ENCODE assay signal across 22 cellular contexts in the genomic region with DNA sequence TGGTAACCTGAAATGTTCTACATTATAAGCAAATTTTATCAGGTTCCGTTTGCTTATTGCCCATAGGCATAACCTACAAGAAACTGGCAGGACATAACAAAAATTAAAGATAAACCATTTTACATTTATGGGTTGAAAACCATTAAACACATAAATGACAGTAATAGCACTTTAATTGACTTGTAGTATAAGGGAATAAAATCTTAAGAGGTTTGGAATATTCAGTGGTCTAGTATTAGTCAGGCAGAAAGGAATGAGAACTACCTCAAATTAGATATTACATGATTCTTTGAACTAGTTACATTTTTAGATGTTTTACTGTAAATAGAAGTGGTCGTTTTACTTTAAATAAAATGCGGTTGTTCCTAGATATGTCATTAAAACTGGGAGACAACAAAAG.
"Had no signal": no experiment of that assay in that cellular context is flagged by ENCODE, and none has a peak within 500 bp of the region (broad histone marks: within the 10 kb centered on the region; RNA-seq: fewer than 3 reads in every experiment).

No MANE protein-coding gene starts in this region.

- H3K27me3 ChIP-seq: dorsolateral prefrontal cortex, esophagus muscularis mucosa, foreskin keratinocyte, gastroesophageal sphincter, heart left ventricle, hepatocyte, left lung had no signal

- H3K4me1 Mint-ChIP-seq: immature natural killer cell; memory B cell; naive thymus-derived CD4-positive, alpha-beta T cell had no signal

- FAIRE-seq: endothelial cell of umbilical vein, frontal cortex had no signal

- H3K9me3 ChIP-seq: esophagus muscularis mucosa, gastroesophageal sphincter, heart left ventricle, left lung had no signal

- ATAC-seq: foreskin keratinocyte; gastroesophageal sphincter; heart left ventricle; left cardiac atrium; left lung; left ventricle myocardium superior; naive thymus-derived CD4-positive, alpha-beta T cell had no signal

- H3K27me3 Mint-ChIP-seq: memory B cell had no signal

- DNase-seq: dermis blood vessel endothelial cell; dorsolateral prefrontal cortex; effector CD4-positive, alpha-beta T cell; effector memory CD4-positive, alpha-beta T cell; foreskin keratinocyte; heart left ventricle; hypothalamus; immature natural killer cell; left cardiac atrium; left lung; left ventricle myocardium superior; mammary epithelial cell; midbrain; naive thymus-derived CD4-positive, alpha-beta T cell had no signal

- H3K27ac ChIP-seq: coronary artery, dorsolateral prefrontal cortex, esophagus muscularis mucosa, foreskin keratinocyte, gastroesophageal sphincter, heart left ventricle, hepatocyte, left lung had no signal

- H3K36me3 Mint-ChIP-seq: immature natural killer cell; memory B cell; naive thymus-derived CD4-positive, alpha-beta T cell had no signal

- H2AFZ ChIP-seq: hepatocyte had no signal

- H3K36me3 ChIP-seq: esophagus muscularis mucosa, gastroesophageal sphincter, heart left ventricle, left lung had no signal

- H3K4me1 ChIP-seq: esophagus muscularis mucosa, foreskin keratinocyte, gastroesophageal sphincter, heart left ventricle, left lung had no signal

- H3K27ac Mint-ChIP-seq: immature natural killer cell; memory B cell; naive thymus-derived CD4-positive, alpha-beta T cell had no signal

- H3K4me2 ChIP-seq: hepatocyte had no signal

- H3K79me2 ChIP-seq: hepatocyte had no signal

- H3K4me3 Mint-ChIP-seq: immature natural killer cell; memory B cell; naive thymus-derived CD4-positive, alpha-beta T cell had no signal

- H3K4me3 ChIP-seq: coronary artery, dorsolateral prefrontal cortex, esophagus muscularis mucosa, gastroesophageal sphincter, heart left ventricle, hepatocyte, left lung, lung had no signal
